ENCODE assay signal across 24 cellular contexts in genomic region chr6:45032426-45032825, GRCh38.
"Had no signal": no experiment of that assay in that cellular context is flagged by ENCODE, and none has a peak within 500 bp of the region (broad histone marks: within the 10 kb centered on the region; RNA-seq: fewer than 3 reads in every experiment).

No MANE protein-coding gene starts in this region.

- ATAC-seq: activated CD4-positive, alpha-beta T cell treated with anti-CD3 and anti-CD28 coated beads for 36 hours; activated CD4-positive, CD25-positive, alpha-beta regulatory T cell treated with anti-CD3 and anti-CD28 coated beads, Interleukin-2, amount 50 U/mL, for 24 hours; activated CD8-positive, alpha-beta T cell treated with anti-CD3 and anti-CD28 coated beads, Interleukin-2, amount 10 ng/mL, durations not matched to agents 7 days and 5 days; PC-3; WTC11 had no signal

- DNase-seq: activated CD4-positive, alpha-beta T cell treated with anti-CD3 and anti-CD28 coated beads for 36 hours; activated CD4-positive, alpha-beta T cell treated with anti-CD3 and anti-CD28 coated beads, Interleukin-2, amount 10 ng/mL, durations not matched to agents 7 days and 5 days; activated CD4-positive, alpha-beta T cell treated with anti-CD3 and anti-CD28 coated beads, Interleukin-2, amount 50 U/mL, for 48 hours; activated CD8-positive, alpha-beta T cell treated with anti-CD3 and anti-CD28 coated beads, Interleukin-2, amount 10 ng/mL, durations not matched to agents 7 days and 5 days; activated gamma-delta T cell; activated naive CD4-positive, alpha-beta T cell treated with Interleukin-2 at 50 U/mL for 16 hours; activated naive CD8-positive, alpha-beta T cell treated with anti-CD3 and anti-CD28 coated beads, Interleukin-2, amount 10 ng/mL, durations not matched to agents 7 days and 5 days; activated T-cell treated with anti-CD3 and anti-CD28 coated beads, Interleukin-2, amount 50 U/mL, for 24 hours; amygdala; MV-4-11; NCI-H1092; NCI-H1417 treated with DMSO at 0.1 percent for 48 hours; NCI-H187 treated with DMSO at 0.1 percent for 48 hours; NCI-H2171 treated with DMSO at 0.1 percent for 48 hours; NCI-H2227 treated with DMSO at 0.1 percent for 48 hours; NCI-H446; NCI-H510A treated with DMSO at 0.1 percent for 48 hours; PC-3; Peyer's patch; RPMI8226; SHP77 treated with DMSO at 0.1 percent for 48 hours; SK-N-SH had no signal
